In genomic region chr15:60391722-60392340, GRCh38 we compare ENCODE assay signal across 8 cellular contexts. TPM values are rescaled to one million over a fixed set of nuclear protein-coding genes. Genes with fewer than 3 reads are reported as not detected.
DNase-seq lines count a peak whose midpoint lies in the region; ATAC-seq, FAIRE-seq and TF ChIP-seq lines count a peak whose summit lies in the region.

No MANE protein-coding gene starts in this region.

- ATAC-seq in natural killer cell (no peak), HG02840 (IDR thresholded peaks at IDR 0.05; ENCODE audit: low FRiP score, unreplicated experiment) (no peak)

- TF ChIP-seq CTCF in HFF-Myc (IDR thresholded peaks at IDR 0.05; ENCODE audit: low read depth, low read length, missing control alignments) (no peak), foreskin fibroblast (IDR thresholded peaks at IDR 0.05; ENCODE audit: low read depth, low read length) (no peak), natural killer cell (IDR thresholded peaks at IDR 0.05) (no peak), D721Med (IDR thresholded peaks at IDR 0.05; ENCODE audit: insufficient read depth, missing control alignments) (no peak)

- peaks cover 88% of the 10 kb centered on the region for H3K4me1 Mint-ChIP-seq in activated T-helper 1 cell treated with anti-CD3 and anti-CD28 coated beads, Interleukin-12 subunit alpha, Interleukin-12 subunit beta, Interleukin-2, Interleukin-4 antibody, amounts not matched to agents 30 ng/mL and 10 ng/mL and 1 ng/mL, durations not matched to agents 14 hours and 24 hours and 36 hours (ENCODE audit: low read depth)
- peaks cover 59 to 79% of the 10 kb centered on the region in 2 donors for H3K4me1 Mint-ChIP-seq in natural killer cell

- H3K27ac Mint-ChIP-seq in activated T-helper 1 cell treated with anti-CD3 and anti-CD28 coated beads, Interleukin-12 subunit alpha, Interleukin-12 subunit beta, Interleukin-2, Interleukin-4 antibody, amounts not matched to agents 30 ng/mL and 10 ng/mL and 1 ng/mL, durations not matched to agents 14 hours and 24 hours and 36 hours: peak overlapping the region; percentile 53
- peak overlapping the region in 1 of 2 donors; percentile 78 for H3K27ac Mint-ChIP-seq in natural killer cell

- no peaks in the 10 kb centered on the region for H3K9me3 Mint-ChIP-seq in activated T-helper 1 cell treated with anti-CD3 and anti-CD28 coated beads, Interleukin-12 subunit alpha, Interleukin-12 subunit beta, Interleukin-2, Interleukin-4 antibody, amounts not matched to agents 30 ng/mL and 10 ng/mL and 1 ng/mL, durations not matched to agents 14 hours and 24 hours and 36 hours
- no peaks in the 10 kb centered on the region for H3K9me3 Mint-ChIP-seq in natural killer cell

- FAIRE-seq in D721Med (lab: Jason Lieb, UNC): no peak

- DNase-seq in HFF-Myc (ENCODE audit: extremely low read depth, low read depth) (no peak), foreskin fibroblast (peak in 1 of 2 donors; percentile 36), natural killer cell (no peak), NCI-H748 (lab: John Stamatoyannopoulos, UW; ENCODE audit: unreplicated experiment) (no peak), D721Med (ENCODE audit: insufficient read length, low spot score) (no peak)
- DNase-seq in activated T-helper 1 cell treated with anti-CD3 and anti-CD28 coated beads, Interleukin-12 subunit alpha, Interleukin-12 subunit beta, Interleukin-2, Interleukin-4 antibody, amounts not matched to agents 30 ng/mL and 10 ng/mL and 1 ng/mL, durations not matched to agents 14 hours and 24 hours and 36 hours (ENCODE audit: low spot score): no peak

- peak overlapping the region in 20 of 21 experiments; percentile 23 to 100 (median 98) for H3K27ac ChIP-seq in skin epidermis

- no peak overlapping the region for H3K4me3 Mint-ChIP-seq in activated T-helper 1 cell treated with anti-CD3 and anti-CD28 coated beads, Interleukin-12 subunit alpha, Interleukin-12 subunit beta, Interleukin-2, Interleukin-4 antibody, amounts not matched to agents 30 ng/mL and 10 ng/mL and 1 ng/mL, durations not matched to agents 14 hours and 24 hours and 36 hours
- no peak overlapping the region for H3K4me3 Mint-ChIP-seq in natural killer cell

- intact Hi-C loops in activated T-helper 1 cell treated with anti-CD3 and anti-CD28 coated beads, Interleukin-12 subunit alpha, Interleukin-12 subunit beta, Interleukin-2, Interleukin-4 antibody, amounts not matched to agents 30 ng/mL and 10 ng/mL and 1 ng/mL, durations not matched to agents 14 hours and 24 hours and 36 hours (cut with micrococcal nuclease): loop anchor here (1.0 to 10.0 kb wide), 5 partner anchors 263 to 597 kb away; no protein-coding TSS in a partner anchor
- intact Hi-C loops in natural killer cell (cut with micrococcal nuclease): no loop called here

- H3K36me3 Mint-ChIP-seq in activated T-helper 1 cell treated with anti-CD3 and anti-CD28 coated beads, Interleukin-12 subunit alpha, Interleukin-12 subunit beta, Interleukin-2, Interleukin-4 antibody, amounts not matched to agents 30 ng/mL and 10 ng/mL and 1 ng/mL, durations not matched to agents 14 hours and 24 hours and 36 hours (ENCODE audit: low read depth): peaks cover 46% of the 10 kb centered on the region
- H3K36me3 Mint-ChIP-seq in natural killer cell: no peaks in the 10 kb centered on the region

- H3K4me3 ChIP-seq in HFF-Myc (replicated peaks; ENCODE audit: low read depth, low read length): peak overlapping the region; percentile 32
- peak overlapping the region; percentile 41 to 99 for H3K4me3 ChIP-seq in foreskin fibroblast (ENCODE audit: low read depth in 1 of 2, low read length in 2 of 2)
- peak overlapping the region in 4 of 7 experiments; percentile 4 to 29 (median 10) for H3K4me3 ChIP-seq in skin epidermis

- no peaks in the 10 kb centered on the region for H3K27me3 Mint-ChIP-seq in activated T-helper 1 cell treated with anti-CD3 and anti-CD28 coated beads, Interleukin-12 subunit alpha, Interleukin-12 subunit beta, Interleukin-2, Interleukin-4 antibody, amounts not matched to agents 30 ng/mL and 10 ng/mL and 1 ng/mL, durations not matched to agents 14 hours and 24 hours and 36 hours (ENCODE audit: insufficient read depth)
- no peaks in the 10 kb centered on the region for H3K27me3 Mint-ChIP-seq in natural killer cell (ENCODE audit: low read depth in 2 of 2)

RNA-seq across cellular contexts. Expression of gene ANXA2, which starts 6.0 kb away (rescaled TPM):
- 243 and 247 TPM in 2 replicates for total RNA-seq in activated T-helper 1 cell treated with anti-CD3 and anti-CD28 coated beads, Interleukin-12 subunit alpha, Interleukin-12 subunit beta, Interleukin-2, Interleukin-4 antibody, amounts not matched to agents 30 ng/mL and 10 ng/mL and 1 ng/mL, durations not matched to agents 14 hours and 24 hours and 36 hours
- total RNA-seq in natural killer cell: 100 to 1,000 TPM; 132 to 230 (median 155) TPM

Comparison
In these comparisons a context has a peak if more than half of its experiments do, and no peak if none do; other contexts are left out.
1. H3K4me3 ChIP-seq: peak in every context shown above with its lines; median percentile 70 in foreskin fibroblast; 32 in HFF-Myc; 10 in skin epidermis.